8 cellular contexts compared by ENCODE assay signal in genomic region chr5:177444106-177445051, GRCh38. TPM values are rescaled to one million over a fixed set of nuclear protein-coding genes. Genes with fewer than 3 reads are reported as not detected.
DNase-seq lines count a peak whose midpoint lies in the region; ATAC-seq lines count a peak whose summit lies in the region.
"Had no signal": no experiment of that assay in that cellular context is flagged by ENCODE, and none has a peak within 500 bp of the region (broad histone marks: within the 10 kb centered on the region; RNA-seq: fewer than 3 reads in every experiment).

No MANE protein-coding gene starts in this region.

- H3K36me3 Mint-ChIP-seq in activated T-helper 17 cell treated with anti-CD3 and anti-CD28 coated beads, Interleukin-2, amount 50 U/mL, for 72 hours (ENCODE audit: low read depth), result peaks cover 54% of the 10 kb centered on the region

- no peaks in the 10 kb centered on the region for H3K9me3 ChIP-seq in aorta (ENCODE audit: control insufficient read depth, low read length)

- no peaks in the 10 kb centered on the region for H3K27me3 Mint-ChIP-seq in activated T-helper 17 cell treated with anti-CD3 and anti-CD28 coated beads, Interleukin-2, amount 50 U/mL, for 72 hours

- ATAC-seq in activated T-helper 17 cell treated with anti-CD3 and anti-CD28 coated beads, Interleukin-2, amount 50 U/mL, for 72 hours (replicated peaks), result no peak
- no peak for ATAC-seq in aorta (ENCODE audit: low FRiP score)
- no peak for ATAC-seq in esophagus mucosa
- ATAC-seq: left ventricle myocardium superior had no signal

- peak overlapping the region; percentile 77 for H3K27ac Mint-ChIP-seq in activated T-helper 17 cell treated with anti-CD3 and anti-CD28 coated beads, Interleukin-2, amount 50 U/mL, for 72 hours

- H3K4me1 ChIP-seq in aorta (ENCODE audit: control insufficient read depth in 1 of 2, insufficient read depth in 2 of 2, low read length in 2 of 2), result no peaks in the 10 kb centered on the region

- peaks cover 43% of the 10 kb centered on the region for H3K4me1 Mint-ChIP-seq in activated T-helper 17 cell treated with anti-CD3 and anti-CD28 coated beads, Interleukin-2, amount 50 U/mL, for 72 hours

- 67 to 71% methylated on average over 7 of the region's 7 CpGs for WGBS in aorta, 2 donors

- H3K4me3 Mint-ChIP-seq in activated T-helper 17 cell treated with anti-CD3 and anti-CD28 coated beads, Interleukin-2, amount 50 U/mL, for 72 hours, result peak overlapping the region; percentile 82

- no peaks in the 10 kb centered on the region for H3K9me3 Mint-ChIP-seq in activated T-helper 17 cell treated with anti-CD3 and anti-CD28 coated beads, Interleukin-2, amount 50 U/mL, for 72 hours

- H3K36me3 ChIP-seq in aorta (ENCODE audit: control insufficient read depth in 1 of 2, insufficient read depth in 2 of 2, low read length in 1 of 2), result no peaks in the 10 kb centered on the region

- intact Hi-C loops in aorta (cut with DNase I), result no loop called here

- no peak overlapping the region for H3K4me3 ChIP-seq in aorta (ENCODE audit: low read length in 2 of 2)
- H3K4me3 ChIP-seq: PC-9 had no signal

- DNase-seq in stimulated activated CD4-positive, alpha-beta T cell treated with anti-CD3 and anti-CD28 coated beads, Interleukin-4, amount 100 ng/mL, for 24 hours, result peak; percentile 8
- DNase-seq in stimulated activated CD4-positive, alpha-beta T cell treated with anti-CD3 and anti-CD28 coated beads, Interleukin-4, amount 100 ng/mL, for 4 hours, result no peak
- peak; percentile 44 to 70 for DNase-seq in aorta
- DNase-seq in NCI-H510A treated with DMSO at 0.1 percent for 48 hours (lab: John Stamatoyannopoulos, UW), result no peak
- DNase-seq: left ventricle myocardium superior, PC-9 had no signal

- no peaks in the 10 kb centered on the region for H3K27me3 ChIP-seq in aorta (ENCODE audit: control insufficient read depth in 1 of 2, insufficient read depth in 2 of 2, low read length in 1 of 2)

- no peak overlapping the region for H3K27ac ChIP-seq in aorta (ENCODE audit: low read depth in 1 of 2, low read length in 2 of 2)
- H3K27ac ChIP-seq: PC-9 had no signal

RNA-seq across cellular contexts. Expression of gene PRR7, which starts 2.2 kb away (rescaled TPM):
- total RNA-seq in activated T-helper 17 cell treated with anti-CD3 and anti-CD28 coated beads, Interleukin-2, amount 50 U/mL, for 72 hours, result 10 to 100 TPM in 1 of 2 donors, 1 to 10 TPM in 1; 8.2 to 13.6 TPM
- total RNA-seq in aorta, result 1 to 10 TPM; 1.9 to 2.0 TPM
- under 1 TPM in 1 of 2 donors, not detected in 1; 0.74 TPM for polyA plus RNA-seq in aorta
- 4.3 TPM for total RNA-seq in esophagus mucosa

RNA-seq across cellular contexts. Expression of gene GRK6, which starts 17.9 kb away (rescaled TPM):
- total RNA-seq in activated T-helper 17 cell treated with anti-CD3 and anti-CD28 coated beads, Interleukin-2, amount 50 U/mL, for 72 hours, result 100 to 1,000 TPM; 108 to 130 TPM
- 10 to 100 TPM; 26.8 to 27.6 TPM for total RNA-seq in aorta
- 10 to 100 TPM; 13.0 to 14.1 TPM for polyA plus RNA-seq in aorta
- 26.6 TPM for total RNA-seq in esophagus mucosa

RNA-seq across cellular contexts. Expression of gene DBN1, which starts 29.1 kb away (rescaled TPM):
- total RNA-seq in activated T-helper 17 cell treated with anti-CD3 and anti-CD28 coated beads, Interleukin-2, amount 50 U/mL, for 72 hours, result 1 to 10 TPM; 2.3 to 3.1 TPM
- total RNA-seq in aorta (100 to 1,000 TPM in 1 of 2 donors, 10 to 100 TPM in 1; 66.3 to 140 TPM), esophagus mucosa (27.2 TPM)
- polyA plus RNA-seq in aorta, result 10 to 100 TPM; 23.7 to 68.9 TPM

RNA-seq across cellular contexts. Expression of gene F12, which starts 35.0 kb away (rescaled TPM):
- total RNA-seq in activated T-helper 17 cell treated with anti-CD3 and anti-CD28 coated beads, Interleukin-2, amount 50 U/mL, for 72 hours, result 1 to 10 TPM; 3.7 to 4.6 TPM
- total RNA-seq in aorta (under 1 TPM; 0.23 to 0.33 TPM), esophagus mucosa (32.8 TPM)
- 1 to 10 TPM in 1 of 2 donors, not detected in 1; 1.8 TPM for polyA plus RNA-seq in aorta
- total RNA-seq: left ventricle myocardium superior had no signal

RNA-seq across cellular contexts. Expression of gene PFN3, which starts 43.9 kb away (rescaled TPM):
- not detected for total RNA-seq in activated T-helper 17 cell treated with anti-CD3 and anti-CD28 coated beads, Interleukin-2, amount 50 U/mL, for 72 hours
- total RNA-seq in aorta, result not detected
- polyA plus RNA-seq in aorta, result not detected
- total RNA-seq in esophagus mucosa, result not detected
- total RNA-seq: left ventricle myocardium superior, PC-9 had no signal

Comparison
In these comparisons a context has a peak if more than half of its experiments do, and no peak if none do; other contexts are left out.
1. DNase-seq: peak in stimulated activated CD4-positive, alpha-beta T cell treated with anti-CD3 and anti-CD28 coated beads, Interleukin-4, amount 100 ng/mL, for 24 hours (single experiment) and aorta (2 of 2); none in stimulated activated CD4-positive, alpha-beta T cell treated with anti-CD3 and anti-CD28 coated beads, Interleukin-4, amount 100 ng/mL, for 4 hours (0 of 2) and NCI-H510A treated with DMSO at 0.1 percent for 48 hours (single experiment).